In genomic region chr3:48143567-48143966, GRCh38 we compare ENCODE assay signal across 7 cellular contexts. TPM values are rescaled to one million over a fixed set of nuclear protein-coding genes. Genes with fewer than 3 reads are reported as not detected.
"Had no signal": no experiment of that assay in that cellular context is flagged by ENCODE, and none has a peak within 500 bp of the region (broad histone marks: within the 10 kb centered on the region; RNA-seq: fewer than 3 reads in every experiment).

No MANE protein-coding gene starts in this region.

- DNase-seq: GOT3, H7, HFFc6 had no signal

- H3K27ac ChIP-seq: HL-60 had no signal

- H3K27ac Mint-ChIP-seq: HFFc6, IgD-negative memory B cell had no signal

- H3K36me3 ChIP-seq: HAP-1 had no signal

- ATAC-seq: HCT116 had no signal

- H3K4me3 ChIP-seq: HAP-1 had no signal

- H3K9me3 ChIP-seq: HAP-1 had no signal

- H3K9me3 Mint-ChIP-seq: HFFc6, IgD-negative memory B cell had no signal

- H3K4me3 Mint-ChIP-seq: HFFc6 had no signal

RNA-seq across cellular contexts. Expression of gene CDC25A, which starts 44.6 kb away (rescaled TPM):
- polyA plus RNA-seq: IgD-negative memory B cell had no signal
